Comparison of ENCODE assay signal across 8 cellular contexts in the genomic region with DNA sequence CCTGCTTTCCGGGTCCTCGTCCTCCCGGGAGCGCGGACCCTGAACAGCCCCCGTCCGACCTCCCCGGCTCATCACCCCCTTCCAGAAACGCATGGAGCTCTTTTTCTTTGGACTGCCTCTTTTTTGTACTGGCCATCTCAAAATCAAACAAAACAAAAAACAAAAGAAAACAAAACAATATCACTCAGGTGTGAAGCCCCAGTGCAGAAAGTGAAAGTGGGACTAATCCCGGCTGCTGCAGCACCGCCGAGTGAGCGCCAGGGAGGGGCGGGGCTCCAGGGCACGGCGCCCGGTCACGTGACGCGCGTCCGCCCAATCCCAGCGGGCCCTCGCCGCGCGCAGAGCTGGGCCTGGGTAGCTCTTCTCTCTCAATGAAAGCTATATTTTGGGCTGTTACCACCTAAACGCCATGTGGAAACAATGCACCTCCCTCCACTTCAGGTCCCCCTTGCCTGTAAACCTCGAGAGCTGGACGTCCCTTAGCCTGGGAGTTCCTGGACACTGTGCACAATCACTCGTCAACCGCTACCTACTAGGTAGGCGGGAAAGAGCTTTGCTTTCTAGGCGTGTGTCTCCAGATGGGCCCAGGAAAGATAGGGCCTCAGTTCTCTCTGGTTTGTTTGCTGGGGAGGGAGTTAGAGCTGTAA.
DNase-seq lines count a peak whose midpoint lies in the region; ATAC-seq and TF ChIP-seq lines count a peak whose summit lies in the region.

No MANE protein-coding gene starts in this region.

- no peak for TF ChIP-seq CTCF in CD4-positive, alpha-beta T cell (IDR thresholded peaks at IDR 0.05)

- no peaks in the 10 kb centered on the region for H3K9me3 Mint-ChIP-seq in CD4-positive, alpha-beta T cell

- peaks cover 15% of the 10 kb centered on the region for H3K36me3 Mint-ChIP-seq in CD4-positive, alpha-beta T cell (ENCODE audit: low read depth)

- POLR2A ChIA-PET in CD4-positive, alpha-beta T cell (lab: Charles Lee), result interaction anchor here (0.6 to 5.4 kb wide), 31 partner anchors 9 to 1369 kb away, joined by 3 to 66 read pairs (median 3); a partner anchor contains a TSS

- H3K4me3 Mint-ChIP-seq in CD4-positive, alpha-beta T cell, result peak overlapping the region; percentile 92

- no peaks in the 10 kb centered on the region for H3K9me3 ChIP-seq in CD4-positive, alpha-beta T cell (ENCODE audit: control insufficient read depth, low read length)

- H3K4me1 Mint-ChIP-seq in CD4-positive, alpha-beta T cell (ENCODE audit: low read depth), result peaks cover 37% of the 10 kb centered on the region

- peaks cover 87% of the 10 kb centered on the region for H3K27me3 Mint-ChIP-seq in CD4-positive, alpha-beta T cell

- intact Hi-C loops in CD4-positive, alpha-beta T cell (cut with DNase I, micrococcal nuclease), result loop anchor here (1.0 to 10.0 kb wide), 6 partner anchors 94 to 542 kb away; a partner anchor contains a TSS

- peak overlapping the region; percentile 83 for H3K27ac Mint-ChIP-seq in CD4-positive, alpha-beta T cell

- ATAC-seq in CD4-positive, alpha-beta T cell (ENCODE audit: poor library complexity), result peak; percentile 89
- ATAC-seq in GM19438 (IDR thresholded peaks at IDR 0.05; ENCODE audit: low read depth, unreplicated experiment) (peak; percentile 83), HG03521 (IDR thresholded peaks at IDR 0.05; ENCODE audit: unreplicated experiment) (peak; percentile 80)

- CTCF ChIA-PET in CD4-positive, alpha-beta T cell (lab: Charles Lee), result interaction anchor here (1.0 to 3.6 kb wide), 9 partner anchors 10 to 1036 kb away, joined by 3 to 12 read pairs (median 5); a partner anchor contains a TSS

- peaks cover 54% of the 10 kb centered on the region for H3K27me3 ChIP-seq in CD4-positive, alpha-beta T cell (ENCODE audit: control insufficient read depth, insufficient read depth, low read length)

- peak; percentile 76 to 90 (median 84) for DNase-seq in CD4-positive, alpha-beta T cell
- DNase-seq in NOMO-1 (lab: John Stamatoyannopoulos, UW; ENCODE audit: unreplicated experiment in 2 of 2) (peak; percentile 81 to 88), epidermal melanocyte (ENCODE audit: insufficient read length, low spot score) (peak; percentile 82), mucosa of gallbladder (ENCODE audit: low spot score) (peak; percentile 88)
- DNase-seq in activated CD8-positive, alpha-beta memory T cell treated with anti-CD3 and anti-CD28 coated beads, Interleukin-2, amount 50 U/mL, for 4 hours, result peak; percentile 90
- peak; percentile 61 to 70 for DNase-seq in stimulated activated CD8-positive, alpha-beta memory T cell treated with anti-CD3 and anti-CD28 coated beads, Interleukin-4, amount 100 ng/mL, for 1 hour (ENCODE audit: low read depth in 2 of 2, low spot score in 1 of 2)

- peak overlapping the region; percentile 66 for H3K27ac ChIP-seq in CD4-positive, alpha-beta T cell (ENCODE audit: low read depth, low read length)

Comparison
In these comparisons a context has a peak if more than half of its experiments do, and no peak if none do; other contexts are left out.
1. Peak in every context shown above with its lines: DNase-seq, ATAC-seq and H3K27ac ChIP-seq.